17 cellular contexts compared by ENCODE assay signal in the genomic region with DNA sequence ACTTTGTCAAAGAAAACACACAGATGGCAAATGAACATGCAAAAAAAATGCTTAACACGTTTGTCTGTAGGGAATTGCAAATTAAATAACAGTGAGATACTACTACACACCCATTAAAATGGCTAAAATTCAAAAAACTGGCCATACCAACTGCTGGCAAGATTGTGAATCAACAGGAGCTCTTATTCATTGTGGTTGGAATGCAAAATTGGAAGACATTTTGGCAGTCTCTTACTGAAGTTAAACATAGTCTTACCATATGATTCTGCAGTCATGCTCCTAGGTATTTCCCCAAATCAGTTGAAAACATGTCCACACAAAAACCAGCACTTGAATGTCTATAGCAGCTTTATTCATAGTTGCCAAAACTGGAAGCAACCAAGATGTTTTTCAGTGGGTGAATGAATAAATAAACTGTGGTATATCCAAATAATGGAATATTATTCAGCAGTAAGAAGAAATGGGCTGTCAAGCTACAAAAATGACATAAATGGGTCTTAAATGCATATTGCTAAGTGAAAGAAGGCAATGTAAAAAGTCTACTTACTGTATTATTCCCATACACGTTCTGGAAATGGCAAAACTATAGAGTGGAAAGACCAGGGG.
A peak's percentile ranks its signal among the peaks of the same experiment; 100 is the strongest.
DNase-seq lines count a peak whose midpoint lies in the region; ATAC-seq and TF ChIP-seq lines count a peak whose summit lies in the region.
"Had no signal": no experiment of that assay in that cellular context is flagged by ENCODE, and none has a peak within 500 bp of the region (broad histone marks: within the 10 kb centered on the region; RNA-seq: fewer than 3 reads in every experiment).

No MANE protein-coding gene starts in this region.

- TF ChIP-seq CTCF in brain microvascular endothelial cell (IDR thresholded peaks at IDR 0.05; ENCODE audit: low read depth, low read length, missing control alignments), result no peak
- TF ChIP-seq CTCF in psoas muscle (IDR thresholded peaks at IDR 0.05), result no peak

- ATAC-seq in psoas muscle (no peak), GM18511 (IDR thresholded peaks at IDR 0.05; ENCODE audit: unreplicated experiment) (no peak), HG03469 (IDR thresholded peaks at IDR 0.05; ENCODE audit: unreplicated experiment) (no peak)
- ATAC-seq in activated CD4-positive, CD25-positive, alpha-beta regulatory T cell treated with anti-CD3 and anti-CD28 coated beads, Interleukin-2, amount 50 U/mL, for 24 hours, result no peak
- ATAC-seq: HepG2, left ventricle myocardium superior had no signal

- H3K4me3 ChIP-seq in ACC112 (ENCODE audit: low read depth, low read length) (peak overlapping the region; percentile 1; the same call in 1 of the 2 replicates), brain microvascular endothelial cell (ENCODE audit: low read depth, low read length) (no peak overlapping the region), psoas muscle (no peak overlapping the region)
- H3K4me3 ChIP-seq: esophagus muscularis mucosa, SJCRH30, testis had no signal

- WGBS in psoas muscle, 3 donors, result 83 to 95% (median 88%) methylated on average over 2 of the region's 2 CpGs

- H3K79me2 ChIP-seq in ACC112 (ENCODE audit: control insufficient read depth, insufficient read depth, low read length, unreplicated experiment), result peaks cover 6% of the 10 kb centered on the region

- in situ Hi-C loops in brain microvascular endothelial cell (cut with HindIII; ENCODE audit: low pct_ligation_motif_present, low sequenced_read_pairs), result no loop called here

- no peak overlapping the region for H2AFZ ChIP-seq in ACC112 (ENCODE audit: low read length, unreplicated experiment)

- H3K27ac ChIP-seq in ACC112 (ENCODE audit: low read depth, low read length) (peak overlapping the region; percentile 79), brain microvascular endothelial cell (peak overlapping the region; percentile 42), psoas muscle (no peak overlapping the region)
- H3K27ac ChIP-seq: SJCRH30, testis had no signal

- H3K4me1 ChIP-seq in ACC112 (ENCODE audit: control insufficient read depth, insufficient read depth, low read length, unreplicated experiment) (peaks cover 31% of the 10 kb centered on the region), psoas muscle (no peaks in the 10 kb centered on the region)
- H3K4me1 ChIP-seq: testis had no signal

- DNase-seq in M059J (ENCODE audit: low read depth), result peak; percentile 69
- DNase-seq in brain microvascular endothelial cell, result peak; percentile 45
- DNase-seq in iris pigment epithelial cell (ENCODE audit: low read depth), result peak; percentile 82
- no peak for DNase-seq in psoas muscle
- DNase-seq: activated CD4-positive, alpha-beta T cell treated with anti-CD3 and anti-CD28 coated beads, Interleukin-2, amount 50 U/mL, for 48 hours; amygdala; left ventricle myocardium superior; NCI-H2171 treated with DMSO at 0.1 percent for 48 hours; posterior cingulate gyrus; SJCRH30; testis had no signal

- intact Hi-C loops in psoas muscle (cut with DNase I), result no loop called here

- H3K36me3 ChIP-seq in ACC112 (ENCODE audit: insufficient read depth, low read length) (no peaks in the 10 kb centered on the region; the same call in 1 of the 2 replicates), brain microvascular endothelial cell (replicated peaks) (no peaks in the 10 kb centered on the region), psoas muscle (ENCODE audit: insufficient read depth in 1 of 2, low read depth in 1 of 2) (no peaks in the 10 kb centered on the region)
- H3K36me3 ChIP-seq: esophagus muscularis mucosa, SJCRH30 had no signal

- H3K27me3 ChIP-seq in ACC112 (ENCODE audit: insufficient read depth, low read length) (no peaks in the 10 kb centered on the region), brain microvascular endothelial cell (replicated peaks) (no peaks in the 10 kb centered on the region), psoas muscle (ENCODE audit: insufficient read depth in 3 of 3, low read length in 2 of 3) (no peaks in the 10 kb centered on the region)
- H3K27me3 ChIP-seq: esophagus muscularis mucosa, SJCRH30, testis had no signal

- H3K9me3 ChIP-seq in psoas muscle, result no peaks in the 10 kb centered on the region
- H3K9me3 ChIP-seq: esophagus muscularis mucosa, SJCRH30, testis had no signal

Comparison
In these comparisons a context has a peak if more than half of its experiments do, and no peak if none do; other contexts are left out.
1. DNase-seq: peak in M059J (single experiment), brain microvascular endothelial cell (single experiment) and iris pigment epithelial cell (single experiment); none in psoas muscle (0 of 2).